ENCODE assay signal across 1 cellular context in genomic region chr17:39487946-39488345, GRCh38.
TF ChIP-seq lines count a peak whose summit lies in the region.

No MANE protein-coding gene starts in this region.

TF ChIP-seq in GM23338, 12 proteins besides CTCF, POLR2A, EP300 and RAD21 (continued from another document):
- no peak for TF ChIP-seq ZNF462 (CRISPR knock-in tag; IDR thresholded peaks at IDR 0.05)
- TF ChIP-seq EZH2 (IDR thresholded peaks at IDR 0.05; ENCODE audit: low read depth, unreplicated experiment), result no peak
- no peak for TF ChIP-seq ZNF114 (CRISPR knock-in tag; IDR thresholded peaks at IDR 0.05)
- TF ChIP-seq REST (IDR thresholded peaks at IDR 0.05; ENCODE audit: unreplicated experiment), result no peak
- TF ChIP-seq CREB1 (CRISPR knock-in tag; IDR thresholded peaks at IDR 0.05; ENCODE audit: low read depth), result no peak
- TF ChIP-seq EZH2phosphoT487 (IDR thresholded peaks at IDR 0.05; ENCODE audit: unreplicated experiment), result no peak
- no peak for TF ChIP-seq STAT1 (IDR thresholded peaks at IDR 0.05; ENCODE audit: unreplicated experiment)
